1 cellular context compared by ENCODE assay signal in the genomic region with DNA sequence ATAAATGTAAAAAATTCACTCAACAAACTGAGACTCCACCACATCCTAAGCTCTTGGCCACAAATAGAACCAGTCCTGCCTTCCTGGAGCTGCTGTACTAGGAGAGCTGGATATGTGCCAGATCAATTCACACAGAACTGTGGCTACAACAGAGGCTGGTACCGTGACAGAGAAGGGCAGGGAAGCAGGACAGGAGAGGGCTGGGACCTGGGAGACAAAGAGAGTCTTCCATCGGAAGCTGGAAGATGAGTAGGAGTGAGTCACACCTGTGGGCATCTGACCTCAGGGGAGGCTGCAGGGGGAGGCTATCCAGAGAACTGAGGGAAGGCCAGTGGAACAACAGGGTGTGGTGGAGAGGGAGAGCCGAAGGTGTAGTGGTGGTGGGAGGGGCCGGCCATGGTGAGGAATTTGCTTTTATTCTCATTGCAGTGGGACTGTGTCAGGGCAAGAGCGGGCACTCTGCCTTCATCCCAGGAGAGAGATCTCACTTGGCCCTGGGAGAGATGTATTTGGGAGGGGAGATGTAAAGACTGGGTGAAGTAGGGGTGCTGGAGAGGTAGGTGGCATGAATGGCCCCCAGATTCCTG.
TF ChIP-seq lines count a peak whose summit lies in the region.

No MANE protein-coding gene starts in this region.

TF ChIP-seq in SK-N-SH treated with all-trans-retinoic acid at 6 μM for 48 hours, 23 proteins besides CTCF, POLR2A, EP300 and RAD21 (continued from another document):
- TF ChIP-seq TSHZ2 (CRISPR knock-in tag; IDR thresholded peaks at IDR 0.05) (no peak), BACH2 (CRISPR knock-in tag; IDR thresholded peaks at IDR 0.05; ENCODE audit: borderline replicate concordance) (no peak), ZNF70 (CRISPR knock-in tag; IDR thresholded peaks at IDR 0.05) (no peak), ZFP30 (CRISPR knock-in tag; IDR thresholded peaks at IDR 0.05) (no peak), RARB (CRISPR knock-in tag; IDR thresholded peaks at IDR 0.05) (no peak), GLIS3 (CRISPR knock-in tag; IDR thresholded peaks at IDR 0.05) (no peak), CSDC2 (CRISPR knock-in tag; IDR thresholded peaks at IDR 0.05) (no peak), ZNF8 (CRISPR knock-in tag; IDR thresholded peaks at IDR 0.05) (no peak), CSRNP3 (CRISPR knock-in tag; IDR thresholded peaks at IDR 0.05) (no peak), TCF4 (CRISPR knock-in tag; IDR thresholded peaks at IDR 0.05; ENCODE audit: borderline replicate concordance) (no peak), TOX (CRISPR knock-in tag; IDR thresholded peaks at IDR 0.05; ENCODE audit: borderline replicate concordance) (no peak)
- TF ChIP-seq, protein P1, sequence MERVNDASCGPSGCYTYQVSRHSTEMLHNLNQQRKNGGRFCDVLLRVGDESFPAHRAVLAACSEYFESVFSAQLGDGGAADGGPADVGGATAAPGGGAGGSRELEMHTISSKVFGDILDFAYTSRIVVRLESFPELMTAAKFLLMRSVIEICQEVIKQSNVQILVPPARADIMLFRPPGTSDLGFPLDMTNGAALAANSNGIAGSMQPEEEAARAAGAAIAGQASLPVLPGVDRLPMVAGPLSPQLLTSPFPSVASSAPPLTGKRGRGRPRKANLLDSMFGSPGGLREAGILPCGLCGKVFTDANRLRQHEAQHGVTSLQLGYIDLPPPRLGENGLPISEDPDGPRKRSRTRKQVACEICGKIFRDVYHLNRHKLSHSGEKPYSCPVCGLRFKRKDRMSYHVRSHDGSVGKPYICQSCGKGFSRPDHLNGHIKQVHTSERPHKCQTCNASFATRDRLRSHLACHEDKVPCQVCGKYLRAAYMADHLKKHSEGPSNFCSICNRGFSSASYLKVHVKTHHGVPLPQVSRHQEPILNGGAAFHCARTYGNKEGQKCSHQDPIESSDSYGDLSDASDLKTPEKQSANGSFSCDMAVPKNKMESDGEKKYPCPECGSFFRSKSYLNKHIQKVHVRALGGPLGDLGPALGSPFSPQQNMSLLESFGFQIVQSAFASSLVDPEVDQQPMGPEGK (CRISPR knock-in tag; IDR thresholded peaks at IDR 0.05; ENCODE audit: borderline replicate concordance) = no peak
